Comparison of ENCODE assay signal across 20 cellular contexts in the genomic region with DNA sequence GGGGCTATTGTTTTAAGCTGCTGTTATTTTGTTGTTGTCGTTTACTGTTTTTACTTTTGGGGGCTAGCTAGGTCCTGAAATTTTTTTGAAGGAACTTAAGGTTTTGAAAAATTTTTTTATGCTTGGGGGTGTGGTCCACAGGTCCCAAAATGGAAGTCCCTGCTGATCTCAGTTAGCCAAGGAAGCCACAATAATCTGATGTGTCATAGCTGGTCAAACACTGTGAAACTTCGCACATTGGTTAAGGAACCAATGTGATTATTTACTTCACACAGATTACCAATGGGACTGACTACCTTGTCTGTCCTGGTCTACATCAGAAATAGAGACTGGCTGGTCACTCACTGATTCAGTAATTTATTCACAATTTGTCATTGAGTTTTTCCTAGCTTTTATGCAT. TPM values are rescaled to one million over a fixed set of nuclear protein-coding genes. Genes with fewer than 3 reads are reported as not detected.
DNase-seq lines count a peak whose midpoint lies in the region; ATAC-seq and TF ChIP-seq lines count a peak whose summit lies in the region.
"Had no signal": no experiment of that assay in that cellular context is flagged by ENCODE, and none has a peak within 500 bp of the region (broad histone marks: within the 10 kb centered on the region; RNA-seq: fewer than 3 reads in every experiment).

No MANE protein-coding gene starts in this region.

- no peak overlapping the region for H3K4me3 ChIP-seq in esophagus muscularis mucosa
- H3K4me3 ChIP-seq: thoracic aorta had no signal

- no peaks in the 10 kb centered on the region for H3K9me3 ChIP-seq in esophagus muscularis mucosa
- H3K9me3 ChIP-seq: thoracic aorta had no signal

- no peak for ATAC-seq in HG03175 (IDR thresholded peaks at IDR 0.05; ENCODE audit: unreplicated experiment)
- no peak for ATAC-seq in HG03457 (IDR thresholded peaks at IDR 0.05; ENCODE audit: unreplicated experiment)
- ATAC-seq: right cardiac atrium, T-cell had no signal

- H3K27me3 ChIP-seq in esophagus muscularis mucosa, result no peaks in the 10 kb centered on the region

- peaks cover 0 to 13% (median 6%) of the 10 kb centered on the region in 4 donors for H3K4me1 ChIP-seq in esophagus muscularis mucosa

- no peaks in the 10 kb centered on the region for H3K36me3 ChIP-seq in esophagus muscularis mucosa
- H3K36me3 ChIP-seq: thoracic aorta had no signal

- no peak overlapping the region for H3K27ac ChIP-seq in esophagus muscularis mucosa (replicated peaks in 1 of 4)
- H3K27ac ChIP-seq: thoracic aorta had no signal

- no peak for TF ChIP-seq POLR2A in esophagus muscularis mucosa (IDR thresholded peaks at IDR 0.05; ENCODE audit: low read depth)

- peak; percentile 75 for DNase-seq in A172 (ENCODE audit: low spot score)
- peak; percentile 56 for DNase-seq in HT1080 (ENCODE audit: low read depth)
- peak; percentile 60 for DNase-seq in OCI-M1 (lab: John Stamatoyannopoulos, UW)
- peak; percentile 34 for DNase-seq in glomerular visceral epithelial cell (ENCODE audit: extremely low spot score)
- DNase-seq in esophagus muscularis mucosa (ENCODE audit: extremely low spot score), result no peak
- DNase-seq in NCI-H526 treated with DMSO at 0.1 percent for 48 hours (lab: John Stamatoyannopoulos, UW), result no peak
- DNase-seq: activated effector memory CD4-positive, alpha-beta T cell treated with anti-CD3 and anti-CD28 coated beads, Interleukin-2, amount 50 U/mL, for 16 hours; caudate nucleus; hypothalamus; kidney; NCI-H1105 treated with DMSO at 0.1 percent for 48 hours; NCI-H2081 treated with DMSO at 0.1 percent for 48 hours; NCI-H510A; nucleus accumbens; right cardiac atrium; SIG-M5; T-cell had no signal

- no peak for TF ChIP-seq EP300 in esophagus muscularis mucosa (IDR thresholded peaks at IDR 0.05)

- intact Hi-C loops in esophagus muscularis mucosa (cut with DNase I), result no loop called here

- no peak for TF ChIP-seq CTCF in esophagus muscularis mucosa (IDR thresholded peaks at IDR 0.05)

- WGBS in esophagus muscularis mucosa, result 79% methylated on average over 2 of the region's 2 CpGs

RNA-seq across cellular contexts. Expression of a gene that starts 29.5 kb away (rescaled TPM):
- total RNA-seq in A172 (2014; rRNA removed; shearing (Covaris generic)), result 70.2 and 75.6 TPM in 2 replicates
- total RNA-seq in HT1080 (2014; rRNA removed; shearing (Covaris generic)), result 24.7 and 41.1 TPM in 2 replicates
- polyA plus RNA-seq in HT1080 (2015; cell fraction: cytosol; rRNA removed), result 24.6 and 30.6 TPM in 2 replicates
- 24.5 and 32.8 TPM in 2 replicates for polyA plus RNA-seq in HT1080 (2015; cell fraction: nucleus; rRNA removed)
- 10 to 100 TPM; 39.2 to 62.6 (median 47.2) TPM for total RNA-seq in esophagus muscularis mucosa

Comparison
In these comparisons a context has a peak if more than half of its experiments do, and no peak if none do; other contexts are left out.
1. DNase-seq: peak in A172 (single experiment), HT1080 (single experiment), OCI-M1 (single experiment) and glomerular visceral epithelial cell (single experiment); none in esophagus muscularis mucosa (single experiment) and NCI-H526 treated with DMSO at 0.1 percent for 48 hours (single experiment).